11 cellular contexts compared by ENCODE assay signal in genomic region chr17:57948169-57948554, GRCh38. TPM values are rescaled to one million over a fixed set of nuclear protein-coding genes. Genes with fewer than 3 reads are reported as not detected.
DNase-seq lines count a peak whose midpoint lies in the region; ATAC-seq and TF ChIP-seq lines count a peak whose summit lies in the region.
"Had no signal": no experiment of that assay in that cellular context is flagged by ENCODE, and none has a peak within 500 bp of the region (broad histone marks: within the 10 kb centered on the region; RNA-seq: fewer than 3 reads in every experiment).

No MANE protein-coding gene starts in this region.

- H3K9me3 ChIP-seq in heart right ventricle (no peaks in the 10 kb centered on the region), endodermal cell (ENCODE audit: control insufficient read depth, low read length) (no peaks in the 10 kb centered on the region), neutrophil (no peaks in the 10 kb centered on the region), aorta (ENCODE audit: control insufficient read depth, low read length) (no peaks in the 10 kb centered on the region)

- no peaks in the 10 kb centered on the region for H3K36me3 Mint-ChIP-seq in endodermal cell (ENCODE audit: low read depth)

- H3K4me3 Mint-ChIP-seq in endodermal cell: no peak overlapping the region

- H3K27ac ChIP-seq in heart right ventricle: peak overlapping the region; percentile 10 to 100 (median 83)
- peak overlapping the region; percentile 40 for H3K27ac ChIP-seq in endodermal cell (ENCODE audit: low read depth, low read length)
- peak overlapping the region; percentile 92 for H3K27ac ChIP-seq in neutrophil
- H3K27ac ChIP-seq in aorta (ENCODE audit: low read depth in 1 of 2, low read length in 2 of 2): peak overlapping the region; percentile 36 to 78

- H3K4me1 ChIP-seq in heart right ventricle (peaks cover 39 to 100% (median 88%) of the 10 kb centered on the region in 9 donors), endodermal cell (ENCODE audit: control insufficient read depth, insufficient read depth, low read length) (peaks cover 17% of the 10 kb centered on the region), neutrophil (ENCODE audit: control insufficient read depth in 1 of 2, insufficient read depth in 1 of 2, low read depth in 1 of 2, low read length in 1 of 2) (peaks cover 58 to 76% of the 10 kb centered on the region in 2 experiments), aorta (ENCODE audit: control insufficient read depth in 1 of 2, insufficient read depth in 2 of 2, low read length in 2 of 2) (peaks cover 2 to 5% of the 10 kb centered on the region in 2 donors)

- H3K36me3 ChIP-seq in heart right ventricle: no peaks in the 10 kb centered on the region
- no peaks in the 10 kb centered on the region for H3K36me3 ChIP-seq in endodermal cell (ENCODE audit: control insufficient read depth, insufficient read depth, low read length)
- no peaks in the 10 kb centered on the region for H3K36me3 ChIP-seq in neutrophil
- no peaks in the 10 kb centered on the region for H3K36me3 ChIP-seq in aorta (ENCODE audit: control insufficient read depth in 1 of 2, insufficient read depth in 2 of 2, low read length in 1 of 2)

- H3K9ac ChIP-seq in endodermal cell (ENCODE audit: extremely low read depth, low read length, poor library complexity, severe bottlenecking): peak overlapping the region; percentile 28

- H3K4me3 ChIP-seq in heart right ventricle (no peak overlapping the region), endodermal cell (ENCODE audit: low read length) (no peak overlapping the region), neutrophil (ENCODE audit: low read depth in 1 of 2, low read length in 1 of 2) (peak overlapping the region; percentile 21 to 64), aorta (ENCODE audit: low read length in 2 of 2) (no peak overlapping the region)

- H3K27me3 Mint-ChIP-seq in endodermal cell (ENCODE audit: insufficient read depth): peaks cover 3% of the 10 kb centered on the region

- H3K27me3 ChIP-seq in heart right ventricle: no peaks in the 10 kb centered on the region
- no peaks in the 10 kb centered on the region for H3K27me3 ChIP-seq in endodermal cell (ENCODE audit: control insufficient read depth, insufficient read depth, low read length, poor library complexity, severe bottlenecking)
- H3K27me3 ChIP-seq in neutrophil: no peaks in the 10 kb centered on the region
- H3K27me3 ChIP-seq in aorta (ENCODE audit: control insufficient read depth in 1 of 2, insufficient read depth in 2 of 2, low read length in 1 of 2): no peaks in the 10 kb centered on the region

- intact Hi-C loops in heart right ventricle (cut with DNase I) (loop anchor here in 1 of 10 donors (5.0 kb wide), 1 partner anchor 36 kb away; no protein-coding TSS in a partner anchor), cardiac septum (cut with DNase I) (no loop called here), aorta (cut with DNase I) (no loop called here)

- DNase-seq in heart right ventricle (no peak), cardiac septum (ENCODE audit: low spot score) (no peak), endodermal cell (no peak), aorta (peak in 1 of 2 donors; percentile 34), superior temporal gyrus (ENCODE audit: extremely low spot score) (no peak)
- no peak for DNase-seq in activated CD4-positive, alpha-beta T cell treated with anti-CD3 and anti-CD28 coated beads, Interleukin-2, amount 50 U/mL, for 48 hours
- DNase-seq: activated CD4-positive, alpha-beta T cell treated with anti-CD3 and anti-CD28 coated beads, Interleukin-2, amount 50 U/mL, for 4 hours; NCI-H1436; stimulated activated naive CD4-positive, alpha-beta T cell had no signal

- TF ChIP-seq CTCF in heart right ventricle (IDR thresholded peaks at IDR 0.05): no peak
- TF ChIP-seq CTCF in endodermal cell (conservative IDR thresholded peaks at IDR 0.05): no peak
- no peak for TF ChIP-seq CTCF in neutrophil (IDR thresholded peaks at IDR 0.05)

- peak overlapping the region; percentile 14 for H3K27ac Mint-ChIP-seq in endodermal cell

- ATAC-seq in heart right ventricle: peak in 1 of 8 donors; percentile 9
- ATAC-seq in aorta (ENCODE audit: low FRiP score): no peak
- ATAC-seq in GM21390 (IDR thresholded peaks at IDR 0.05; ENCODE audit: unreplicated experiment): no peak

- WGBS in heart right ventricle, 2 donors: 61 to 73% methylated on average over 5 of the region's 5 CpGs
- 86 to 92% methylated on average over 5 of the region's 5 CpGs for WGBS in endodermal cell (ENCODE audit: insufficient coverage in 1 of 2, insufficient read length in 1 of 2), 2 experiments
- WGBS in aorta, 2 donors: 79 to 87% methylated on average over 5 of the region's 5 CpGs

- peaks cover 38% of the 10 kb centered on the region for H3K4me1 Mint-ChIP-seq in endodermal cell

- no peaks in the 10 kb centered on the region for H3K9me3 Mint-ChIP-seq in endodermal cell

RNA-seq across cellular contexts. Expression of gene CUEDC1, which starts 7.0 kb away (rescaled TPM):
- 10 to 100 TPM; 38.3 to 65.0 (median 47.2) TPM for total RNA-seq in heart right ventricle
- polyA plus RNA-seq in heart right ventricle: 10 to 100 TPM; 26.9 to 33.1 TPM
- 46.6 TPM for total RNA-seq in cardiac septum
- total RNA-seq in endodermal cell: 10 to 100 TPM; 11.0 to 18.7 TPM
- polyA plus RNA-seq in endodermal cell (2013, experiment 1 of 2): 43.5 TPM
- polyA plus RNA-seq in endodermal cell (2013, experiment 2 of 2): 39.6 TPM
- 10 to 100 TPM; 42.9 to 43.6 TPM for total RNA-seq in aorta
- polyA plus RNA-seq in aorta: 10 to 100 TPM; 25.4 to 26.7 TPM

RNA-seq across cellular contexts. Expression of gene VEZF1, which starts 39.9 kb away (rescaled TPM):
- total RNA-seq in heart right ventricle: 10 to 100 TPM; 56.2 to 81.2 (median 61.5) TPM
- polyA plus RNA-seq in heart right ventricle: 10 to 100 TPM; 17.5 to 21.7 TPM
- 55.3 TPM for total RNA-seq in cardiac septum
- total RNA-seq in endodermal cell: 10 to 100 TPM; 50.3 to 59.3 TPM
- polyA plus RNA-seq in endodermal cell (2013, experiment 1 of 2): 143 TPM
- polyA plus RNA-seq in endodermal cell (2013, experiment 2 of 2): 140 TPM
- total RNA-seq in aorta: 10 to 100 TPM; 57.3 to 59.8 TPM
- 10 to 100 TPM; 21.2 to 27.7 TPM for polyA plus RNA-seq in aorta

RNA-seq across cellular contexts. Expression of gene SRSF1, which starts 58.9 kb away (rescaled TPM):
- total RNA-seq in heart right ventricle (100 to 1,000 TPM in 3 of 10 donors, 10 to 100 TPM in 7; 79.8 to 130 (median 94.7) TPM), cardiac septum (105 TPM), endodermal cell (100 to 1,000 TPM; 339 to 361 TPM), aorta (100 to 1,000 TPM; 138 to 147 TPM)
- polyA plus RNA-seq in heart right ventricle (10 to 100 TPM; 70.3 to 76.3 TPM), aorta (100 to 1,000 TPM in 1 of 2 donors, 10 to 100 TPM in 1; 84.5 to 102 TPM)
- 250 TPM for polyA plus RNA-seq in endodermal cell (2013, experiment 1 of 2)
- 209 TPM for polyA plus RNA-seq in endodermal cell (2013, experiment 2 of 2)

Comparison
In these comparisons a context has a peak if more than half of its experiments do, and no peak if none do; other contexts are left out.
1. H3K27ac ChIP-seq: peak in every context shown above with its lines; median percentile 92 in neutrophil; 83 in heart right ventricle; 57 in aorta; 40 in endodermal cell.
2. H3K4me3 ChIP-seq: peak in neutrophil (2 of 2); none in heart right ventricle (0 of 10), endodermal cell (single experiment) and aorta (0 of 2).